ENCODE assay signal across 3 cellular contexts in the genomic region with DNA sequence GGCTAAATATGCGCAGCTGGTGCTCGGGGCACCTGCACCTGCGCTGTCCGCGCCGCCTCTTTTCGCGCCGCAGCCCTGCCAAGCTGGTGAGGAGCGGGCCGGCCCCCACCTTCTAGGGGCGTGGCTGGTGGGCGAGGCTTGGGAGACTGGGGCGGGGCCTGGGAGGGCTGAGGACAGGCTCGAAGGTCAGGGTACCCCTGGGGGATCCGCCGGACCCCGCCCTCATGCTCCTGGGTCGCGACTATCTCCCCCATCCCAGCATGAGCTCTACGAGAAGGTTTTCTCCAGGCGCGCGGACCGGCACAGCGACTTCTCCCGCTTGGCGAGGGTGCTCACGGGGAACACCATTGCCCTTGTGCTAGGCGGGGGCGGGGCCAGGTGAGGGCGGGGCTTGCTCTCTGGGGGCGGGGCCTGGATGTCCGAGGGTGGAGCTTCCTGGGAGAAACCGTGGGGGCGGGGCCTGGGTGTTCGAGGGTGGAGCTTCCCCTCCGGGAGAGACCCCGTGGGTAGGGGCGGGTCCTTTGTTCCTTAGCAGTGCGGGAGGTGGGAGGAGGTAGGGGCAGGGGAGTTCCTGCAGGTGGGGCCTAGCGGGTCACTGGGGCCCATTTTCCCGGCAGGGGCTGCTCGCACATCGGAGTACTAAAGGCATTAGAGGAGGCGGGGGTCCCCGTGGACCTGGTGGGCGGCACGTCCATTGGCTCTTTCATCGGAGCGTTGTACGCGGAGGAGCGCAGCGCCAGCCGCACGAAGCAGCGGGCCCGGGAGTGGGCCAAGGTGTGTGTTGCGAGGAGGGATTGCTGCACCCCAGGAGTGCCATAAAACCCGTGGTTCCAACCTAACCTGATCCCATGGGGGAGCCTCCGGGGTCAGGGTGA.
TF ChIP-seq lines count a peak whose summit lies in the region.

No MANE protein-coding gene starts in this region.

TF ChIP-seq in SK-N-SH, 30 proteins besides CTCF, POLR2A, EP300 and RAD21:
- no peak for TF ChIP-seq CHD2 (IDR thresholded peaks at IDR 0.05; ENCODE audit: low read length, partially characterized antibody)
- no peak for TF ChIP-seq JUND (IDR thresholded peaks at IDR 0.05)
- no peak for TF ChIP-seq FOSL2 (IDR thresholded peaks at IDR 0.05; ENCODE audit: borderline replicate concordance, low read depth)
- no peak for TF ChIP-seq POLR2AphosphoS5 (IDR thresholded peaks at IDR 0.05; ENCODE audit: low read depth, low read length)
- TF ChIP-seq MXI1 (IDR thresholded peaks at IDR 0.05; ENCODE audit: low read depth, low read length), result no peak

TF ChIP-seq in SK-N-SH treated with all-trans-retinoic acid at 6 μM for 48 hours, 23 proteins besides CTCF, POLR2A, EP300 and RAD21:
- TF ChIP-seq RARB (CRISPR knock-in tag; IDR thresholded peaks at IDR 0.05) (no peak), ZFP30 (CRISPR knock-in tag; IDR thresholded peaks at IDR 0.05) (no peak), GLIS3 (CRISPR knock-in tag; IDR thresholded peaks at IDR 0.05) (no peak), TOX (CRISPR knock-in tag; IDR thresholded peaks at IDR 0.05; ENCODE audit: borderline replicate concordance) (no peak), ESRRG (CRISPR knock-in tag; IDR thresholded peaks at IDR 0.05) (no peak), SNAI2 (CRISPR knock-in tag; IDR thresholded peaks at IDR 0.05) (no peak), POU6F1 (CRISPR knock-in tag; IDR thresholded peaks at IDR 0.05; ENCODE audit: borderline replicate concordance, low read depth) (no peak), ARNTL (CRISPR knock-in tag; IDR thresholded peaks at IDR 0.05; ENCODE audit: borderline replicate concordance, low read depth) (no peak), PPARA (CRISPR knock-in tag; IDR thresholded peaks at IDR 0.05; ENCODE audit: borderline replicate concordance) (no peak), ZNF565 (CRISPR knock-in tag; conservative IDR thresholded peaks at IDR 0.05; ENCODE audit: low read depth) (no peak)
- TF ChIP-seq, protein P1, sequence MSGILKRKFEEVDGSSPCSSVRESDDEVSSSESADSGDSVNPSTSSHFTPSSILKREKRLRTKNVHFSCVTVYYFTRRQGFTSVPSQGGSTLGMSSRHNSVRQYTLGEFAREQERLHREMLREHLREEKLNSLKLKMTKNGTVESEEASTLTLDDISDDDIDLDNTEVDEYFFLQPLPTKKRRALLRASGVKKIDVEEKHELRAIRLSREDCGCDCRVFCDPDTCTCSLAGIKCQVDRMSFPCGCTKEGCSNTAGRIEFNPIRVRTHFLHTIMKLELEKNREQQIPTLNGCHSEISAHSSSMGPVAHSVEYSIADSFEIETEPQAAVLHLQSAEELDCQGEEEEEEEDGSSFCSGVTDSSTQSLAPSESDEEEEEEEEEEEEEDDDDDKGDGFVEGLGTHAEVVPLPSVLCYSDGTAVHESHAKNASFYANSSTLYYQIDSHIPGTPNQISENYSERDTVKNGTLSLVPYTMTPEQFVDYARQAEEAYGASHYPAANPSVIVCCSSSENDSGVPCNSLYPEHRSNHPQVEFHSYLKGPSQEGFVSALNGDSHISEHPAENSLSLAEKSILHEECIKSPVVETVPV (CRISPR knock-in tag; IDR thresholded peaks at IDR 0.05), result no peak
- TF ChIP-seq, protein P2, sequence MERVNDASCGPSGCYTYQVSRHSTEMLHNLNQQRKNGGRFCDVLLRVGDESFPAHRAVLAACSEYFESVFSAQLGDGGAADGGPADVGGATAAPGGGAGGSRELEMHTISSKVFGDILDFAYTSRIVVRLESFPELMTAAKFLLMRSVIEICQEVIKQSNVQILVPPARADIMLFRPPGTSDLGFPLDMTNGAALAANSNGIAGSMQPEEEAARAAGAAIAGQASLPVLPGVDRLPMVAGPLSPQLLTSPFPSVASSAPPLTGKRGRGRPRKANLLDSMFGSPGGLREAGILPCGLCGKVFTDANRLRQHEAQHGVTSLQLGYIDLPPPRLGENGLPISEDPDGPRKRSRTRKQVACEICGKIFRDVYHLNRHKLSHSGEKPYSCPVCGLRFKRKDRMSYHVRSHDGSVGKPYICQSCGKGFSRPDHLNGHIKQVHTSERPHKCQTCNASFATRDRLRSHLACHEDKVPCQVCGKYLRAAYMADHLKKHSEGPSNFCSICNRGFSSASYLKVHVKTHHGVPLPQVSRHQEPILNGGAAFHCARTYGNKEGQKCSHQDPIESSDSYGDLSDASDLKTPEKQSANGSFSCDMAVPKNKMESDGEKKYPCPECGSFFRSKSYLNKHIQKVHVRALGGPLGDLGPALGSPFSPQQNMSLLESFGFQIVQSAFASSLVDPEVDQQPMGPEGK (CRISPR knock-in tag; IDR thresholded peaks at IDR 0.05; ENCODE audit: borderline replicate concordance), result no peak
TF ChIP-seq in SK-N-SH treated with all-trans-retinoic acid at 6 μM for 48 hours: peak in this region for 0.

TF ChIP-seq in H1, 55 proteins besides CTCF, POLR2A, EP300 and RAD21:
- TF ChIP-seq KDM4A (IDR thresholded peaks at IDR 0.05; ENCODE audit: low read depth, low read length, severe bottlenecking) (peak; percentile 41), SIN3A (conservative IDR thresholded peaks at IDR 0.05 in 1 of 2, IDR thresholded peaks at IDR 0.05 in 1 of 2; ENCODE audit: low read depth in 1 of 2, low read length in 2 of 2) (0 out of 4 replicates have a peak, but pooled peaks of 1 of the 2 experiments have one; percentile 21), YY1 (IDR thresholded peaks at IDR 0.05; ENCODE audit: low read depth, low read length) (0 out of 2 replicates have a peak, but pooled peaks have one; percentile 14), TEAD4 (IDR thresholded peaks at IDR 0.05; ENCODE audit: low read depth, low read length) (no peak), SP4 (IDR thresholded peaks at IDR 0.05; ENCODE audit: low read length) (no peak), ZNF274 (IDR thresholded peaks at IDR 0.05; ENCODE audit: borderline replicate concordance, extremely low read depth, low read length) (no peak), TCF12 (IDR thresholded peaks at IDR 0.05; ENCODE audit: low read depth, low read length) (no peak), TAF7 (optimal IDR thresholded peaks at IDR 0.05; ENCODE audit: borderline replicate concordance, low read depth, low read length) (no peak), TAF1 (IDR thresholded peaks at IDR 0.05; ENCODE audit: low read depth, low read length) (no peak)
